15 cellular contexts compared by ENCODE assay signal in the genomic region with DNA sequence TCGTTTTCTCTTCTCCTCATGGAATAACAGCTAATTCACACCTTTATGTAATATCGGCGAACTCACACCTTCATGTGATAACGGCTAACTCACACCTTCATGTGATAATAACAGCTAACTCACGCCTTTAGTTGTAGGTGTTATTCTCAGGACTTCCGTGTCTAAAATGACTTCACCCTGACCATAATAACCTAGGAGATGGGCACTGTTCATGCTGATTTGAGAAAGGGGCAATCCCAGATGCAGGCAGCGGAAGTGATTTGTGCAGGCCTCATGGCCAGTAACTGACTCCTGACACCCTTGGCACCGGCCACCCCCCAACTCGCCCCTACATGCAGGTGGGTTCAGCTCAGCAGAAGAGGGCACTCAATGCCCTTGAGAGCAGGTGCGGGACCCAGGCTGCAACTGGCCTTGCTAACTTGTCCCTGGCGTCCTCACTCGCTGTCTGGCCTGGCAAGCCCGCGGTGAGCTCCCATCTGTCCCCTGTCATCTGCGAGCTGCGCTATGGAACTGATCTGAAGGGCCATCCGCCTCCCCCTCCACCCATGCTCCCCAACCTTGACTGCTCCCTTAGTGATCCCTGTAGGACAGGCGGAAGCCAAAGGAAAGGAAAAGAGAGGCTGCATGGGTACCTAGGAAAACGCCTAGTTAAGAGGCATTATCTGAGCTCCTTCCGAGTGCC. TPM values are rescaled to one million over a fixed set of nuclear protein-coding genes. Genes with fewer than 3 reads are reported as not detected.
DNase-seq lines count a peak whose midpoint lies in the region; ATAC-seq and TF ChIP-seq lines count a peak whose summit lies in the region.
"Had no signal": no experiment of that assay in that cellular context is flagged by ENCODE, and none has a peak within 500 bp of the region (broad histone marks: within the 10 kb centered on the region; RNA-seq: fewer than 3 reads in every experiment).

No MANE protein-coding gene starts in this region.

- H2AFZ ChIP-seq in OCI-LY1 (ENCODE audit: low read length): no peak overlapping the region

- H4K20me1 ChIP-seq in OCI-LY1 (ENCODE audit: insufficient read depth, low read length): no peaks in the 10 kb centered on the region

- ATAC-seq in mucosa of descending colon (peak; percentile 30), GM19463 (IDR thresholded peaks at IDR 0.05; ENCODE audit: unreplicated experiment) (no peak), body of pancreas (no peak)
- ATAC-seq: activated CD8-positive, alpha-beta T cell treated with anti-CD3 and anti-CD28 coated beads for 36 hours; Panc1; psoas muscle; stimulated activated naive CD8-positive, alpha-beta T cell treated with anti-CD3 and anti-CD28 coated beads, Interleukin-15, Interleukin-2, amounts not matched to agents 100 U/mL and 50 U/mL, for 24 hours had no signal

- POLR2A ChIA-PET in CD4-positive, alpha-beta memory T cell (lab: Charles Lee; ENCODE audit: partially characterized antibody): no interaction called here

- H3K27me3 ChIP-seq in OCI-LY1 (ENCODE audit: insufficient read depth, low read length) (no peaks in the 10 kb centered on the region), body of pancreas (no peaks in the 10 kb centered on the region)
- H3K27me3 ChIP-seq in CD4-positive, alpha-beta memory T cell (ENCODE audit: insufficient read depth, low read length): peaks cover 4% of the 10 kb centered on the region

- intact Hi-C loops in mucosa of descending colon (cut with DNase I, micrococcal nuclease) (no loop called here), body of pancreas (cut with DNase I) (no loop called here)
- intact Hi-C loops in CD4-positive, alpha-beta memory T cell (cut with micrococcal nuclease): no loop called here

- TF ChIP-seq POLR2A in body of pancreas (IDR thresholded peaks at IDR 0.05): no peak

- H3K27ac Mint-ChIP-seq in CD4-positive, alpha-beta memory T cell: no peak overlapping the region
- H3K27ac Mint-ChIP-seq: activated CD8-positive, alpha-beta T cell treated with anti-CD3 and anti-CD28 coated beads for 36 hours had no signal

- CTCF ChIA-PET in CD4-positive, alpha-beta memory T cell (lab: Charles Lee; ENCODE audit: partially characterized antibody): interaction anchor here (0.6 to 1.4 kb wide), 2 partner anchors 9 to 13 kb away, joined by 4 read pairs; no protein-coding TSS in a partner anchor

- H3K27ac ChIP-seq in OCI-LY1 (ENCODE audit: low read depth, low read length, poor library complexity, severe bottlenecking) (no peak overlapping the region), body of pancreas (no peak overlapping the region)
- no peak overlapping the region for H3K27ac ChIP-seq in CD4-positive, alpha-beta memory T cell (ENCODE audit: low read depth, low read length)
- H3K27ac ChIP-seq: psoas muscle had no signal

- H3K27me3 Mint-ChIP-seq in CD4-positive, alpha-beta memory T cell: peaks cover 0 to 8% of the 10 kb centered on the region in 2 donors

- TF ChIP-seq CTCF in OCI-LY1 (IDR thresholded peaks at IDR 0.05; ENCODE audit: low read length) (no peak), mucosa of descending colon (IDR thresholded peaks at IDR 0.05) (no peak), body of pancreas (IDR thresholded peaks at IDR 0.05) (no peak)

- no peaks in the 10 kb centered on the region for H3F3A ChIP-seq in OCI-LY1 (ENCODE audit: insufficient read depth, low read length)

- H3K4me1 Mint-ChIP-seq in CD4-positive, alpha-beta memory T cell: peaks cover 0 to 7% (median under 1%) of the 10 kb centered on the region in 4 donors
- H3K4me1 Mint-ChIP-seq: central memory CD8-positive, alpha-beta T cell had no signal

- H3K4me2 ChIP-seq in OCI-LY1 (ENCODE audit: low read length): peak overlapping the region; percentile 9; the same call in 1 of the 2 replicates

- H3K79me2 ChIP-seq in OCI-LY1 (ENCODE audit: insufficient read depth, low read length): no peaks in the 10 kb centered on the region

- H3K9me3 ChIP-seq in OCI-LY1 (ENCODE audit: low read length) (no peaks in the 10 kb centered on the region), mucosa of descending colon (no peaks in the 10 kb centered on the region), body of pancreas (no peaks in the 10 kb centered on the region)
- H3K9me3 ChIP-seq in CD4-positive, alpha-beta memory T cell (ENCODE audit: control insufficient read depth in 1 of 2, low read length in 2 of 2): no peaks in the 10 kb centered on the region
- H3K9me3 ChIP-seq: psoas muscle had no signal

- H3K4me3 ChIP-seq in OCI-LY1 (ENCODE audit: low read depth, low read length, poor library complexity, severe bottlenecking): no peak overlapping the region
- H3K4me3 ChIP-seq in mucosa of descending colon: no peak overlapping the region
- no peak overlapping the region for H3K4me3 ChIP-seq in body of pancreas
- H3K4me3 ChIP-seq in CD4-positive, alpha-beta memory T cell (ENCODE audit: low read length in 2 of 2): no peak overlapping the region
- H3K4me3 ChIP-seq: psoas muscle had no signal

- no peaks in the 10 kb centered on the region for H3K9me2 ChIP-seq in OCI-LY1 (ENCODE audit: low read depth, low read length)

- WGBS in body of pancreas, 2 donors: 82% methylated on average over 16 to 17 of the region's 20 CpGs

- no peaks in the 10 kb centered on the region for H3K36me3 Mint-ChIP-seq in CD4-positive, alpha-beta memory T cell

- DNase-seq in DMS53 (lab: John Stamatoyannopoulos, UW) (peak; percentile 99), NCI-H1417 treated with DMSO at 0.1 percent for 48 hours (lab: John Stamatoyannopoulos, UW) (peak; percentile 82), mucosa of descending colon (no peak), NCI-H2029 (lab: John Stamatoyannopoulos, UW) (no peak), body of pancreas (no peak)
- DNase-seq in CD4-positive, alpha-beta memory T cell: no peak
- DNase-seq: activated CD8-positive, alpha-beta T cell treated with anti-CD3 and anti-CD28 coated beads for 36 hours; NCI-H2171 treated with DMSO at 0.1 percent for 48 hours; psoas muscle; stimulated activated CD4-positive, alpha-beta T cell treated with anti-CD3 and anti-CD28 coated beads, Interleukin-12 subunit alpha, Interleukin-12 subunit beta, amount 100 ng/mL, for 4 hours; stimulated activated naive CD8-positive, alpha-beta T cell treated with anti-CD3 and anti-CD28 coated beads, Interleukin-15, Interleukin-2, amounts not matched to agents 100 U/mL and 50 U/mL, for 24 hours had no signal

- peaks cover 24% of the 10 kb centered on the region for H3K4me1 ChIP-seq in OCI-LY1 (ENCODE audit: insufficient read depth, low read length, severe bottlenecking)
- no peaks in the 10 kb centered on the region for H3K4me1 ChIP-seq in mucosa of descending colon (ENCODE audit: low read depth)
- H3K4me1 ChIP-seq in body of pancreas: peaks cover 5% of the 10 kb centered on the region
- H3K4me1 ChIP-seq in CD4-positive, alpha-beta memory T cell (ENCODE audit: insufficient read depth, low read length): no peaks in the 10 kb centered on the region
- H3K4me1 ChIP-seq: psoas muscle had no signal

- no peaks in the 10 kb centered on the region for H3K9me3 Mint-ChIP-seq in CD4-positive, alpha-beta memory T cell
- H3K9me3 Mint-ChIP-seq: activated CD8-positive, alpha-beta T cell treated with anti-CD3 and anti-CD28 coated beads for 36 hours; central memory CD8-positive, alpha-beta T cell had no signal

- no peaks in the 10 kb centered on the region; the same call in 1 of the 2 replicates for H3K36me3 ChIP-seq in OCI-LY1 (ENCODE audit: insufficient read depth, low read length)
- no peaks in the 10 kb centered on the region for H3K36me3 ChIP-seq in mucosa of descending colon (ENCODE audit: low read depth)
- no peaks in the 10 kb centered on the region for H3K36me3 ChIP-seq in body of pancreas (replicated peaks in 1 of 2; ENCODE audit: insufficient read depth in 1 of 2, low read depth in 2 of 2)
- no peaks in the 10 kb centered on the region for H3K36me3 ChIP-seq in CD4-positive, alpha-beta memory T cell (ENCODE audit: insufficient read depth, low read length)

- no peak overlapping the region for H3K4me3 Mint-ChIP-seq in CD4-positive, alpha-beta memory T cell
- H3K4me3 Mint-ChIP-seq: activated CD8-positive, alpha-beta T cell treated with anti-CD3 and anti-CD28 coated beads for 36 hours; central memory CD8-positive, alpha-beta T cell had no signal

- no peak overlapping the region for H3K9ac ChIP-seq in OCI-LY1 (ENCODE audit: low read length)

RNA-seq across cellular contexts. Expression of a gene that starts 42.6 kb away (rescaled TPM):
- total RNA-seq in mucosa of descending colon (100 to 1,000 TPM in 1 of 3 donors, 10 to 100 TPM in 1, 1 to 10 TPM in 1; 4.1 to 141 (median 15.4) TPM), body of pancreas (10 to 100 TPM; 15.3 to 27.7 TPM)
- under 1 TPM; 0.29 to 0.36 TPM for total RNA-seq in CD4-positive, alpha-beta memory T cell
- not detected for polyA plus RNA-seq in CD4-positive, alpha-beta memory T cell

RNA-seq across cellular contexts. Expression of a gene that starts 53.5 kb away (rescaled TPM):
- total RNA-seq in mucosa of descending colon (10 to 100 TPM; 14.2 to 48.2 (median 20.2) TPM), body of pancreas (10 to 100 TPM; 18.9 to 26.7 TPM)
- total RNA-seq in CD4-positive, alpha-beta memory T cell: 10 to 100 TPM; 20.7 to 20.8 TPM
- polyA plus RNA-seq in CD4-positive, alpha-beta memory T cell: under 1 TPM; 0.11 to 0.36 TPM

Comparison
In these comparisons a context has a peak if more than half of its experiments do, and no peak if none do; other contexts are left out.
1. DNase-seq: peak in DMS53 (single experiment) and NCI-H1417 treated with DMSO at 0.1 percent for 48 hours (single experiment); none in mucosa of descending colon (0 of 3), NCI-H2029 (single experiment), body of pancreas (0 of 4) and CD4-positive, alpha-beta memory T cell (0 of 5).